12 cellular contexts compared by ENCODE assay signal in the genomic region with DNA sequence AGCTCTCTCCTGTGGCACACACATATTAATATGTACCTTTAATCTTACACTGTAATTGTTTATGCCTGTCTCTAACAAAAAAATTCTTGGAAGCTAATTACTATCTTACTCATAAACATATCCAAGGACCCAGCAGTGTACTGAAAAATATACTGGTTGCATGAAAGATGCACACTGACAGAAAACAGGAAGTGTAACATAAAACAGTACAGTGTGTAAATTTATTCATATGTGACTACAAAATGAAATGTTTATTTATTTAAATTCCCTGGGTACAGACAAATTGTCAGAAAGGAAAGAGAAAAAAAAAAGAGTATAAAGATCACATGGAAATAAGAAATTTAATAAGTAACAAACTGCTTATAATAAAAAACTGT. TPM values are rescaled to one million over a fixed set of nuclear protein-coding genes. Genes with fewer than 3 reads are reported as not detected.
DNase-seq lines count a peak whose midpoint lies in the region; ATAC-seq and TF ChIP-seq lines count a peak whose summit lies in the region.
"Had no signal": no experiment of that assay in that cellular context is flagged by ENCODE, and none has a peak within 500 bp of the region (broad histone marks: within the 10 kb centered on the region; RNA-seq: fewer than 3 reads in every experiment).

No MANE protein-coding gene starts in this region.

- H3K9me3 ChIP-seq in skeletal muscle tissue (ENCODE audit: control insufficient read depth in 3 of 3, low read length in 3 of 3), result no peaks in the 10 kb centered on the region
- H3K9me3 ChIP-seq in prostate gland, result no peaks in the 10 kb centered on the region
- H3K9me3 ChIP-seq: SJSA1 had no signal

- H3K4me1 ChIP-seq in skeletal muscle tissue (ENCODE audit: control insufficient read depth in 3 of 3, insufficient read depth in 3 of 3, low read length in 3 of 3), result peaks cover 15 to 36% (median 30%) of the 10 kb centered on the region in 3 donors
- peaks cover 5% of the 10 kb centered on the region for H3K4me1 ChIP-seq in prostate gland (replicated peaks)

- H3K36me3 ChIP-seq in skeletal muscle tissue (ENCODE audit: control insufficient read depth in 3 of 3, insufficient read depth in 3 of 3, low read length in 3 of 3) (no peaks in the 10 kb centered on the region), prostate gland (no peaks in the 10 kb centered on the region)
- H3K36me3 ChIP-seq: SJSA1 had no signal

- TF ChIP-seq CTCF in prostate gland (IDR thresholded peaks at IDR 0.05), result no peak

- DNase-seq in MV-4-11 (lab: John Stamatoyannopoulos, UW) (peak; percentile 29), prostate gland (ENCODE audit: low spot score) (no peak), cerebellar nuclear complex (lab: John Stamatoyannopoulos, UW) (no peak)
- DNase-seq in stimulated activated CD4-positive, alpha-beta T cell treated with anti-CD3 and anti-CD28 coated beads, Interleukin-1b, Interleukin-23, amount 100 ng/mL, for 48 hours, result no peak
- DNase-seq: activated naive CD8-positive, alpha-beta T cell treated with anti-CD3 and anti-CD28 coated beads, Interleukin-2, amount 10 ng/mL, durations not matched to agents 7 days and 5 days; GOT3; NCI-H1694 had no signal

- H3K27me3 ChIP-seq in skeletal muscle tissue (ENCODE audit: control insufficient read depth in 3 of 3, insufficient read depth in 3 of 3, low read length in 3 of 3) (no peaks in the 10 kb centered on the region), prostate gland (replicated peaks; ENCODE audit: insufficient read depth) (no peaks in the 10 kb centered on the region)
- H3K27me3 ChIP-seq: SJSA1 had no signal

- TF ChIP-seq POLR2A in prostate gland (IDR thresholded peaks at IDR 0.05), result no peak

- H3K4me3 ChIP-seq in skeletal muscle tissue (ENCODE audit: low read length in 3 of 3) (no peak overlapping the region), prostate gland (no peak overlapping the region)
- H3K4me3 ChIP-seq: SJSA1 had no signal

- H3K27ac ChIP-seq in skeletal muscle tissue (ENCODE audit: low read depth, low read length) (peak overlapping the region; percentile 3), prostate gland (no peak overlapping the region)
- H3K27ac ChIP-seq: SJSA1 had no signal

- intact Hi-C loops in prostate gland (cut with DNase I), result no loop called here

- H3K9ac ChIP-seq in skeletal muscle tissue (ENCODE audit: low read depth in 1 of 3, low read length in 3 of 3), result no peak overlapping the region

- ATAC-seq in GM19452 (IDR thresholded peaks at IDR 0.05; ENCODE audit: unreplicated experiment) (peak; percentile 11), HG02763 (IDR thresholded peaks at IDR 0.05; ENCODE audit: unreplicated experiment) (peak; percentile 27)
- ATAC-seq: sciatic nerve had no signal

RNA-seq across cellular contexts. Expression of a gene that starts 28.5 kb away (rescaled TPM):
- total RNA-seq in skeletal muscle tissue (32.9 TPM), prostate gland (10 to 100 TPM; 40.6 to 42.0 TPM)
